Comparison of ENCODE assay signal across 11 cellular contexts in genomic region chr18:44651453-44651852, GRCh38. TPM values are rescaled to one million over a fixed set of nuclear protein-coding genes. Genes with fewer than 3 reads are reported as not detected.
A peak's percentile ranks its signal among the peaks of the same experiment; 100 is the strongest.
DNase-seq lines count a peak whose midpoint lies in the region; ATAC-seq, FAIRE-seq and TF ChIP-seq lines count a peak whose summit lies in the region.
"Had no signal": no experiment of that assay in that cellular context is flagged by ENCODE, and none has a peak within 500 bp of the region (broad histone marks: within the 10 kb centered on the region; RNA-seq: fewer than 3 reads in every experiment).

No MANE protein-coding gene starts in this region.

- H3K4me1 ChIP-seq in ACC112 (ENCODE audit: control insufficient read depth, insufficient read depth, low read length, unreplicated experiment) (peaks cover 45% of the 10 kb centered on the region), lung (ENCODE audit: control insufficient read depth in 2 of 2, insufficient read depth in 2 of 2, low read length in 2 of 2) (peaks cover 0 to 5% of the 10 kb centered on the region in 2 donors), Karpas-422 (ENCODE audit: low read length) (no peaks in the 10 kb centered on the region), kidney (ENCODE audit: control insufficient read depth in 1 of 2, insufficient read depth in 1 of 2, low read depth in 1 of 2, low read length in 2 of 2) (no peaks in the 10 kb centered on the region)
- H3K4me1 ChIP-seq: BLaER1 treated with 17β-estradiol and CSF1 and Interleukin-3, amounts not matched to agents 10 nM and 100 nM had no signal

- H3K4me3 ChIP-seq in ACC112 (ENCODE audit: low read depth, low read length): peak overlapping the region; percentile 17; the same call in 1 of the 2 replicates
- H3K4me3 ChIP-seq in lung: no peak overlapping the region
- H3K4me3 ChIP-seq in Karpas-422 (ENCODE audit: low read length): no peak overlapping the region
- no peak overlapping the region for H3K4me3 ChIP-seq in kidney (ENCODE audit: low read length in 2 of 2)
- H3K4me3 ChIP-seq: BLaER1 treated with 17β-estradiol and CSF1 and Interleukin-3, amounts not matched to agents 10 nM and 100 nM had no signal

- peak; percentile 71 for TF ChIP-seq EP300 in Ishikawa (IDR thresholded peaks at IDR 0.05; ENCODE audit: borderline replicate concordance)

- H4K20me1 ChIP-seq in Karpas-422 (ENCODE audit: insufficient read depth, low read depth, low read length): no peaks in the 10 kb centered on the region
- H4K20me1 ChIP-seq: BLaER1 treated with 17β-estradiol and CSF1 and Interleukin-3, amounts not matched to agents 10 nM and 100 nM had no signal

- FAIRE-seq in kidney (lab: Jason Lieb, UNC): no peak

- H3K4me2 ChIP-seq in Karpas-422 (ENCODE audit: low read depth, low read length, poor library complexity, severe bottlenecking): no peak overlapping the region
- H3K4me2 ChIP-seq: BLaER1 treated with 17β-estradiol and CSF1 and Interleukin-3, amounts not matched to agents 10 nM and 100 nM had no signal

- H2AFZ ChIP-seq in ACC112 (ENCODE audit: low read length, unreplicated experiment) (no peak overlapping the region), Karpas-422 (ENCODE audit: low read length) (no peak overlapping the region)

- H3K27me3 ChIP-seq in ACC112 (ENCODE audit: insufficient read depth, low read length) (no peaks in the 10 kb centered on the region), lung (ENCODE audit: control insufficient read depth, insufficient read depth) (no peaks in the 10 kb centered on the region), Karpas-422 (ENCODE audit: low read length) (no peaks in the 10 kb centered on the region)
- H3K27me3 ChIP-seq: BLaER1 treated with 17β-estradiol and CSF1 and Interleukin-3, amounts not matched to agents 10 nM and 100 nM had no signal

- no peaks in the 10 kb centered on the region for H3K9me2 ChIP-seq in Karpas-422 (replicated peaks; ENCODE audit: insufficient read depth, low read length)

- H3K79me2 ChIP-seq in ACC112 (ENCODE audit: control insufficient read depth, insufficient read depth, low read length, unreplicated experiment) (no peaks in the 10 kb centered on the region), Karpas-422 (ENCODE audit: low read length) (no peaks in the 10 kb centered on the region)

- peak overlapping the region; percentile 51 for H3K27ac ChIP-seq in ACC112 (ENCODE audit: low read depth, low read length)
- H3K27ac ChIP-seq in lung (ENCODE audit: low read depth in 1 of 2, low read length in 1 of 2): no peak overlapping the region
- H3K27ac ChIP-seq in Karpas-422 (ENCODE audit: low read length): no peak overlapping the region
- H3K27ac ChIP-seq in kidney (ENCODE audit: low read depth in 2 of 2, low read length in 2 of 2): no peak overlapping the region
- H3K27ac ChIP-seq: BLaER1 treated with 17β-estradiol and CSF1 and Interleukin-3, amounts not matched to agents 10 nM and 100 nM had no signal

- H3K9ac ChIP-seq in Karpas-422 (ENCODE audit: low read length) (no peak overlapping the region), kidney (ENCODE audit: low read length in 2 of 2) (no peak overlapping the region)
- H3K9ac ChIP-seq: BLaER1 treated with 17β-estradiol and CSF1 and Interleukin-3, amounts not matched to agents 10 nM and 100 nM had no signal

- intact Hi-C loops in kidney (cut with DNase I): no loop called here

- no peak for TF ChIP-seq RAD21 in Ishikawa (IDR thresholded peaks at IDR 0.05; ENCODE audit: low read depth)

- TF ChIP-seq CTCF in lung (IDR thresholded peaks at IDR 0.05; ENCODE audit: control extremely low read depth, extremely low read depth): no peak
- TF ChIP-seq CTCF in kidney (IDR thresholded peaks at IDR 0.05; ENCODE audit: borderline replicate concordance, extremely low read depth, insufficient read depth): no peak

- H3K36me3 ChIP-seq in ACC112 (ENCODE audit: insufficient read depth, low read length) (no peaks in the 10 kb centered on the region), lung (ENCODE audit: control insufficient read depth in 2 of 2, insufficient read depth in 2 of 2, low read length in 2 of 2) (no peaks in the 10 kb centered on the region), Karpas-422 (ENCODE audit: insufficient read depth, low read length) (no peaks in the 10 kb centered on the region), kidney (ENCODE audit: control insufficient read depth in 1 of 2, insufficient read depth in 2 of 2, low read length in 2 of 2) (no peaks in the 10 kb centered on the region)
- H3K36me3 ChIP-seq: BLaER1 treated with 17β-estradiol and CSF1 and Interleukin-3, amounts not matched to agents 10 nM and 100 nM had no signal

- no peaks in the 10 kb centered on the region for H3K9me3 ChIP-seq in lung (ENCODE audit: control insufficient read depth in 2 of 2, insufficient read depth in 1 of 2, low read length in 1 of 2)
- H3K9me3 ChIP-seq in Karpas-422 (ENCODE audit: low read length): no peaks in the 10 kb centered on the region
- no peaks in the 10 kb centered on the region for H3K9me3 ChIP-seq in kidney (ENCODE audit: control insufficient read depth in 1 of 2, low read length in 2 of 2)
- H3K9me3 ChIP-seq: BLaER1 treated with 17β-estradiol and CSF1 and Interleukin-3, amounts not matched to agents 10 nM and 100 nM had no signal

- DNase-seq in dedifferentiated amniotic fluid mesenchymal stem cell (ENCODE audit: extremely low spot score) (peak; percentile 80), lung (ENCODE audit: low spot score) (peak; percentile 38), Karpas-422 (no peak), kidney (no peak)
- DNase-seq: amygdala, NCI-H1436 treated with DMSO at 0.1 percent for 48 hours had no signal

- WGBS in lung, 2 donors: 50 to 65% methylated on average over 6 of the region's 6 CpGs

- ATAC-seq in lung (ENCODE audit: insufficient read depth, low FRiP score): peak; percentile 88
- ATAC-seq in GM19395 (IDR thresholded peaks at IDR 0.05; ENCODE audit: unreplicated experiment): no peak
- ATAC-seq in HG03045 (IDR thresholded peaks at IDR 0.05; ENCODE audit: unreplicated experiment): no peak

TF ChIP-seq in Ishikawa, 13 proteins besides CTCF, POLR2A, EP300 and RAD21:
- TF ChIP-seq CREB1 (IDR thresholded peaks at IDR 0.05; ENCODE audit: low read depth) (no peak), CEBPB (IDR thresholded peaks at IDR 0.05) (peak; percentile 95), NFIC (IDR thresholded peaks at IDR 0.05) (peak; percentile 85), YY1 (IDR thresholded peaks at IDR 0.05; ENCODE audit: low read depth) (no peak), USF1 (IDR thresholded peaks at IDR 0.05) (no peak), FOXM1 (IDR thresholded peaks at IDR 0.05; ENCODE audit: borderline replicate concordance, low read depth) (peak; percentile 74; the same call in 1 of the 2 replicates), REST (IDR thresholded peaks at IDR 0.05; ENCODE audit: low read depth) (no peak), MAX (IDR thresholded peaks at IDR 0.05) (no peak), TEAD4 (IDR thresholded peaks at IDR 0.05) (peak; percentile 88), TCF12 (IDR thresholded peaks at IDR 0.05; ENCODE audit: low read depth) (peak; percentile 75), EGR1 (IDR thresholded peaks at IDR 0.05) (no peak), TAF1 (IDR thresholded peaks at IDR 0.05; ENCODE audit: low read depth) (no peak), ZBTB7A (IDR thresholded peaks at IDR 0.05; ENCODE audit: low read depth) (no peak)
TF ChIP-seq in Ishikawa: peak in this region for 5.

RNA-seq across cellular contexts. Expression of gene SETBP1, which starts 29.2 kb away (rescaled TPM):
- 10 to 100 TPM; 30.7 to 43.8 TPM for total RNA-seq in lung
- polyA plus RNA-seq in lung: 1 to 10 TPM; 1.6 to 2.6 TPM
- total RNA-seq in Karpas-422 (2014; rRNA removed; shearing (Covaris generic); ENCODE audit: low replicate concordance): 3.4 and 5.4 TPM in 2 replicates
- 71.7 TPM for total RNA-seq in kidney
- polyA plus RNA-seq in kidney (ENCODE audit: insufficient read depth, low read depth, low replicate concordance): 2.7 TPM

Comparison
In these comparisons a context has a peak if more than half of its experiments do, and no peak if none do; other contexts are left out.
1. DNase-seq: peak in dedifferentiated amniotic fluid mesenchymal stem cell (single experiment) and lung (single experiment); none in Karpas-422 (single experiment) and kidney (single experiment).